In the genomic region with DNA sequence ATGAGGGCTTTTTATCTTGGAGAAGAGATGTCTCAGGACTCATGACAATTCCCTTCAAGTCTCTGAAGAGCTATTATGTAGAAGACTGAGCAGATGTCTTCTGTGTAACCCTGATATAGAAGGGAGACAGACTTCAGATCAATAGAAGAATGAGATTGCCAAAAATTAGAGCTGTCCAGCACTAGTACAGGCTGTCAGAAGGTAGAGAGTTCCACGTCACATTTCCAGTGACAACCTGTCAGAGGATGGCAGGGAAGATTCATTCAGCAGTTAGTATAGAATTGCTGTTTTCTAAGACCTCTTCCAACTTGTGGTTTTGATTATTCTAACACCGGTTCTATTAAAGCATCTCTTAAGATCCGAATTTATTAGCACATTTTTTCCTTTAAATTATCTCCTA, we compare ENCODE assay signal across 33 cellular contexts.
A peak's percentile ranks its signal among the peaks of the same experiment; 100 is the strongest.
DNase-seq lines count a peak whose midpoint lies in the region; ATAC-seq, FAIRE-seq and TF ChIP-seq lines count a peak whose summit lies in the region.
"Had no signal": no experiment of that assay in that cellular context is flagged by ENCODE, and none has a peak within 500 bp of the region (broad histone marks: within the 10 kb centered on the region; RNA-seq: fewer than 3 reads in every experiment).

No MANE protein-coding gene starts in this region.

- no peak for TF ChIP-seq CTCF in HepG2 (CRISPR knock-in tag; IDR thresholded peaks at IDR 0.05)
- no peak for TF ChIP-seq CTCF in right lobe of liver (IDR thresholded peaks at IDR 0.05)
- TF ChIP-seq CTCF in esophagus muscularis mucosa (IDR thresholded peaks at IDR 0.05): no peak
- no peak for TF ChIP-seq CTCF in neural cell (IDR thresholded peaks at IDR 0.05; ENCODE audit: poor library complexity, severe bottlenecking)

- no peak overlapping the region for H3K4me2 ChIP-seq in HepG2 (ENCODE audit: low read depth, low read length)
- H3K4me2 ChIP-seq in neural cell (ENCODE audit: low read length): peak overlapping the region; percentile 11
- H3K4me2 ChIP-seq: A549; BLaER1; BLaER1 treated with 17β-estradiol and CSF1 and Interleukin-3, amounts not matched to agents 10 nM and 100 nM had no signal

- intact Hi-C loops in HepG2 (cut with micrococcal nuclease; ENCODE audit: unreplicated experiment): no loop called here
- intact Hi-C loops in right lobe of liver (cut with DNase I): no loop called here
- intact Hi-C loops in esophagus muscularis mucosa (cut with DNase I): no loop called here

- no peak for DNase-seq in HepG2 (ENCODE audit: low spot score)
- no peak for DNase-seq in right lobe of liver
- peak; percentile 39 for DNase-seq in esophagus muscularis mucosa (ENCODE audit: extremely low spot score)
- DNase-seq in hippocampal formation (lab: John Stamatoyannopoulos, UW): no peak
- DNase-seq: 8988T; ACHN; AML-193; BE2C; C1 segment of cervical spinal cord; Caco-2; Calu3; CD4-positive, alpha-beta memory T cell; CD4-positive, alpha-beta T cell; CD4-positive, CD25-positive, alpha-beta regulatory T cell; CD8-positive, alpha-beta memory T cell; CD8-positive, alpha-beta T cell; COR-L47; DMS 273 treated with DMSO at 0.1 percent for 48 hours; DMS153; DMS53; DMS79; DMS79 treated with DMSO at 0.1 percent for 48 hours; DND-41; EL had no signal

- no peak for TF ChIP-seq EP300 in HepG2 (IDR thresholded peaks at IDR 0.05; ENCODE audit: low read depth in 2 of 2, low read length in 2 of 2)
- no peak for TF ChIP-seq EP300 in HepG2 (CRISPR knock-in tag; IDR thresholded peaks at IDR 0.05; ENCODE audit: borderline replicate concordance)
- no peak for TF ChIP-seq EP300 in esophagus muscularis mucosa (IDR thresholded peaks at IDR 0.05)
- TF ChIP-seq EP300 in neural cell (conservative IDR thresholded peaks at IDR 0.05; ENCODE audit: poor library complexity, severe bottlenecking): peak; percentile 99

- no TSS peak for BruUV-seq in HepG2 (replicated peaks; lab: Mats Ljungman, UMichigan)

- H3K9me3 ChIP-seq in HepG2 (ENCODE audit: low read length) (peaks cover 23% of the 10 kb centered on the region), right lobe of liver (no peaks in the 10 kb centered on the region), esophagus muscularis mucosa (no peaks in the 10 kb centered on the region), neural cell (ENCODE audit: low read length) (no peaks in the 10 kb centered on the region)
- H3K9me3 ChIP-seq: A549, BE2C, BLaER1, Caco-2 had no signal

- CTCF ChIA-PET in HepG2 (lab: Yijun Ruan, JAX; ENCODE audit: low intra/inter-chr PET ratio, low total read pairs): no interaction called here

- POLR2A ChIA-PET in HepG2 (lab: Yijun Ruan, JAX): no interaction called here

- H3K9ac ChIP-seq in HepG2 (ENCODE audit: insufficient read depth, low read depth, low read length) (no peak overlapping the region), neural cell (ENCODE audit: low read length) (peak overlapping the region; percentile 22)
- H3K9ac ChIP-seq: BLaER1; BLaER1 treated with 17β-estradiol and CSF1 and Interleukin-3, amounts not matched to agents 10 nM and 100 nM had no signal

- H3K27ac ChIP-seq in HepG2 (ENCODE audit: extremely low read length, insufficient read depth, low read length) (no peak overlapping the region), right lobe of liver (no peak overlapping the region), esophagus muscularis mucosa (replicated peaks in 1 of 4) (no peak overlapping the region), neural cell (ENCODE audit: low read length) (peak overlapping the region; percentile 73)
- H3K27ac ChIP-seq: 22Rv1; A549; BLaER1; BLaER1 treated with 17β-estradiol and CSF1 and Interleukin-3, amounts not matched to agents 10 nM and 100 nM; C4-2B had no signal

- 2% methylated on average over 3 of the region's 3 CpGs for WGBS in HepG2 (ENCODE audit: low lambda C conversion rate)
- 52% methylated on average over 3 of the region's 3 CpGs for WGBS in right lobe of liver (ENCODE audit: insufficient coverage, low coverage, low lambda C conversion rate, missing lambda C conversion rate)
- WGBS in esophagus muscularis mucosa: 55% methylated on average over 3 of the region's 3 CpGs

- no peak for FAIRE-seq in HepG2 (lab: Jason Lieb, UNC)
- FAIRE-seq: A204.1, A549, D721Med had no signal

- H3K36me3 ChIP-seq in HepG2 (replicated peaks in 1 of 2; ENCODE audit: control insufficient read depth in 1 of 2, insufficient read depth in 2 of 2, low read length in 2 of 2): no peaks in the 10 kb centered on the region
- H3K36me3 ChIP-seq in right lobe of liver: no peaks in the 10 kb centered on the region
- H3K36me3 ChIP-seq in esophagus muscularis mucosa: no peaks in the 10 kb centered on the region
- no peaks in the 10 kb centered on the region for H3K36me3 ChIP-seq in neural cell (ENCODE audit: insufficient read depth, low read length)
- H3K36me3 ChIP-seq: BE2C; BLaER1; BLaER1 treated with 17β-estradiol and CSF1 and Interleukin-3, amounts not matched to agents 10 nM and 100 nM had no signal

- no peak overlapping the region for H3K4me3 ChIP-seq in HepG2 (replicated peaks in 1 of 3; ENCODE audit: insufficient read depth in 1 of 3, low read depth in 2 of 3, low read length in 3 of 3)
- H3K4me3 ChIP-seq in right lobe of liver: no peak overlapping the region
- no peak overlapping the region for H3K4me3 ChIP-seq in esophagus muscularis mucosa
- H3K4me3 ChIP-seq in neural cell (ENCODE audit: low read length): peak overlapping the region; percentile 10
- H3K4me3 ChIP-seq: A549; BLaER1; BLaER1 treated with 17β-estradiol and CSF1 and Interleukin-3, amounts not matched to agents 10 nM and 100 nM had no signal

- H3K27me3 ChIP-seq in HepG2 (ENCODE audit: control insufficient read depth in 1 of 2, insufficient read depth in 2 of 2, low read length in 2 of 2) (no peaks in the 10 kb centered on the region), right lobe of liver (no peaks in the 10 kb centered on the region), esophagus muscularis mucosa (no peaks in the 10 kb centered on the region), neural cell (ENCODE audit: insufficient read depth, low read depth, low read length) (no peaks in the 10 kb centered on the region)
- H3K27me3 ChIP-seq: BE2C; BLaER1; BLaER1 treated with 17β-estradiol and CSF1 and Interleukin-3, amounts not matched to agents 10 nM and 100 nM had no signal

- no peaks in the 10 kb centered on the region for H3F3A ChIP-seq in neural cell (ENCODE audit: insufficient read depth, low read length, poor library complexity, severe bottlenecking)

- H3K79me2 ChIP-seq in HepG2 (ENCODE audit: insufficient read depth, low read length) (no peaks in the 10 kb centered on the region), neural cell (replicated peaks; ENCODE audit: insufficient read depth, low read length) (no peaks in the 10 kb centered on the region)

- no peaks in the 10 kb centered on the region for H4K20me1 ChIP-seq in HepG2 (ENCODE audit: insufficient read depth, low read length)
- H4K20me1 ChIP-seq in neural cell (ENCODE audit: insufficient read depth): no peaks in the 10 kb centered on the region
- H4K20me1 ChIP-seq: BLaER1; BLaER1 treated with 17β-estradiol and CSF1 and Interleukin-3, amounts not matched to agents 10 nM and 100 nM had no signal

- TF ChIP-seq POLR2A in HepG2 (IDR thresholded peaks at IDR 0.05; ENCODE audit: insufficient read depth in 1 of 2, low read depth in 2 of 2, low read length in 2 of 2): no peak
- no peak for TF ChIP-seq POLR2A in right lobe of liver (IDR thresholded peaks at IDR 0.05)
- no peak for TF ChIP-seq POLR2A in esophagus muscularis mucosa (IDR thresholded peaks at IDR 0.05; ENCODE audit: low read depth)

- TF ChIP-seq RAD21 in HepG2 (CRISPR knock-in tag; IDR thresholded peaks at IDR 0.05) (no peak), neural cell (conservative IDR thresholded peaks at IDR 0.05) (peak; percentile 32)

- ATAC-seq in HepG2 (no peak), right lobe of liver (no peak)
- no peak for ATAC-seq in activated CD4-positive, CD25-positive, alpha-beta regulatory T cell treated with anti-CD3 and anti-CD28 coated beads, Interleukin-2, amount 50 U/mL, for 24 hours
- ATAC-seq: A549; CD8-positive, alpha-beta T cell had no signal

- in situ Hi-C loops in HepG2 (cut with HindIII; ENCODE audit: extremely low pct_ligation_motif_present, low pct_unique_long_range_greater_than_20kb): no loop called here

- no peak overlapping the region for H2AFZ ChIP-seq in HepG2 (ENCODE audit: low read length)
- no peak overlapping the region for H2AFZ ChIP-seq in neural cell (ENCODE audit: low read depth, low read length)

- no peaks in the 10 kb centered on the region for H3K9me2 ChIP-seq in neural cell (ENCODE audit: insufficient read depth, low read length)

- H3K4me1 ChIP-seq in HepG2 (ENCODE audit: insufficient read depth, low read length): no peaks in the 10 kb centered on the region
- no peaks in the 10 kb centered on the region for H3K4me1 ChIP-seq in right lobe of liver
- no peaks in the 10 kb centered on the region for H3K4me1 ChIP-seq in esophagus muscularis mucosa
- H3K4me1 ChIP-seq: A549; BE2C; BLaER1; BLaER1 treated with 17β-estradiol and CSF1 and Interleukin-3, amounts not matched to agents 10 nM and 100 nM; Caco-2 had no signal

TF ChIP-seq in HepG2, 621 proteins besides CTCF, POLR2A, EP300 and RAD21:
- TF ChIP-seq ZNF446 (CRISPR knock-in tag; IDR thresholded peaks at IDR 0.05) (no peak), DMAP1 (CRISPR knock-in tag; IDR thresholded peaks at IDR 0.05) (no peak), CREB1 (IDR thresholded peaks at IDR 0.05) (peak; percentile 44; the same call in 1 of the 2 replicates), CREB1 (CRISPR knock-in tag; IDR thresholded peaks at IDR 0.05) (no peak)
TF ChIP-seq in HepG2: peak in this region for 1.
